8 cellular contexts compared by ENCODE assay signal in genomic region chr2:170973492-170974303, GRCh38. TPM values are rescaled to one million over a fixed set of nuclear protein-coding genes. Genes with fewer than 3 reads are reported as not detected.
A peak's percentile ranks its signal among the peaks of the same experiment; 100 is the strongest.
DNase-seq lines count a peak whose midpoint lies in the region; ATAC-seq and TF ChIP-seq lines count a peak whose summit lies in the region.

No MANE protein-coding gene starts in this region.

- H3K4me3 ChIP-seq in AG04450 (ENCODE audit: low read depth, low read length): peak overlapping the region; percentile 71

- ATAC-seq in HG03060 (IDR thresholded peaks at IDR 0.05; ENCODE audit: low read depth, unreplicated experiment): peak; percentile 63

- DNase-seq in AG04450 (ENCODE audit: low read depth, low spot score) (no peak), NCI-H2196 treated with DMSO at 0.1 percent for 48 hours (lab: John Stamatoyannopoulos, UW; ENCODE audit: unreplicated experiment) (peak; percentile 73), cerebellum (ENCODE audit: low spot score) (peak; percentile 93), kidney tubule cell (ENCODE audit: low spot score) (peak; percentile 92)
- DNase-seq in activated CD4-positive, alpha-beta T cell treated with anti-CD3 and anti-CD28 coated beads for 1 hour: peak; percentile 80
- DNase-seq in stimulated activated CD4-positive, alpha-beta T cell treated with anti-CD3 and anti-CD28 coated beads, Interleukin-15, amount 100 ng/mL, for 48 hours (ENCODE audit: low read depth in 2 of 2): peak; percentile 76 to 84

- H3K9me3 ChIP-seq in AG04450 (ENCODE audit: control insufficient read depth, insufficient read depth, low read length): no peaks in the 10 kb centered on the region

- H3K27ac ChIP-seq in AG04450 (ENCODE audit: low read depth, low read length): peak overlapping the region; percentile 73

- H3K27me3 ChIP-seq in AG04450 (ENCODE audit: control insufficient read depth, insufficient read depth, low read length): no peaks in the 10 kb centered on the region

- POLR2A ChIA-PET in AG04450 (lab: Yijun Ruan, JAX): interaction anchor here (1.2 kb wide), 1 partner anchor 443 kb away, joined by 6 read pairs; no protein-coding TSS in a partner anchor

- peak; percentile 73 for TF ChIP-seq CTCF in AG04450 (IDR thresholded peaks at IDR 0.05; ENCODE audit: low read depth, low read length)

- CTCF ChIA-PET in AG04450 (lab: Charles Lee): interaction anchor here (0.6 to 3.4 kb wide), 13 partner anchors 10 to 585 kb away, joined by 3 to 39 read pairs (median 4); partner anchors contain the start of gene METTL8

- TF ChIP-seq POLR2A in GM18526 (IDR thresholded peaks at IDR 0.05; ENCODE audit: extremely low read depth, insufficient read length): peak; percentile 64

RNA-seq across cellular contexts. Expression of gene GORASP2, which starts 44.6 kb away (rescaled TPM):
- polyA plus RNA-seq in AG04450 (2011; rRNA removed): 173 and 222 TPM in 2 replicates
- polyA minus RNA-seq in AG04450 (2011; rRNA and poly(A)+ RNA removed): 136 and 137 TPM in 2 replicates
- 25.0 TPM for total RNA-seq in cerebellum
